ENCODE assay signal across 19 cellular contexts in the genomic region with DNA sequence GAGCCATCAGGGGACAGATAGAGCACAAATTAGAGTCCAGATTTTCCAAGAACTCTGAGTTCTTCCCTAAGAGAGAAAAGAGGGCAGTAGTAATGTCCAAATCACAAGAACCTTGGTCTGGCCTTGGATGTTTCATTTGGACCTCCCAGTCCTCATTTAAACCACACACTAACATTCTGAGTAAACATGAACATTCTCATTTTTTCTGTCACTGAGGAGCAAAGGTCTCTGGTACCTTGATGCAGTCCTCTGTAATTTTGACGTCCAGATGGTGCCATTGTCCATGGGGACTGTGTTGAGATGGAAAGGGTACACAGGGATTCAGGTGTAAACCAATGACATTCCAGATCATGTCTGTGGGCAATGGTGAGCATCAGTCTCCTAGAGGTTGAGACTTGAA.
DNase-seq lines count a peak whose midpoint lies in the region; ATAC-seq, FAIRE-seq and TF ChIP-seq lines count a peak whose summit lies in the region.
"Had no signal": no experiment of that assay in that cellular context is flagged by ENCODE, and none has a peak within 500 bp of the region (broad histone marks: within the 10 kb centered on the region; RNA-seq: fewer than 3 reads in every experiment).

No MANE protein-coding gene starts in this region.

- H3K9me3 ChIP-seq in A549, result no peaks in the 10 kb centered on the region
- H3K9me3 ChIP-seq in mesenchymal stem cell (ENCODE audit: control insufficient read depth, low read length), result no peaks in the 10 kb centered on the region
- no peaks in the 10 kb centered on the region for H3K9me3 ChIP-seq in skeletal muscle tissue (ENCODE audit: control insufficient read depth in 3 of 3, low read length in 3 of 3)
- H3K9me3 ChIP-seq: SJSA1 had no signal

- no peak overlapping the region for H2BK15ac ChIP-seq in mesenchymal stem cell (ENCODE audit: low read depth, poor library complexity, severe bottlenecking)

- CTCF ChIA-PET in A549 (lab: Yijun Ruan, JAX), result interaction anchor here (0.8 to 6.4 kb wide), 11 partner anchors 8 to 670 kb away, joined by 3 to 51 read pairs (median 10); no protein-coding TSS in a partner anchor

- H3K36me3 ChIP-seq in mesenchymal stem cell (ENCODE audit: control insufficient read depth in 1 of 2, insufficient read depth in 2 of 2, low read depth in 1 of 2, low read length in 2 of 2), result no peaks in the 10 kb centered on the region
- H3K36me3 ChIP-seq in skeletal muscle tissue (ENCODE audit: control insufficient read depth in 3 of 3, insufficient read depth in 3 of 3, low read length in 3 of 3), result no peaks in the 10 kb centered on the region
- H3K36me3 ChIP-seq: SJSA1 had no signal

- DNase-seq in A549 (ENCODE audit: low read depth in 1 of 2, low spot score in 1 of 2) (no peak), mesenchymal stem cell (no peak), NCI-H2029 treated with DMSO at 0.1 percent for 48 hours (lab: John Stamatoyannopoulos, UW) (no peak), dorsolateral prefrontal cortex (no peak)
- DNase-seq: C1 segment of cervical spinal cord; CD8-positive, alpha-beta memory T cell; NCI-H1436; NCI-H1930; NCI-H345; NCI-H524 treated with DMSO at 0.1 percent for 48 hours had no signal

- H3K9ac ChIP-seq in mesenchymal stem cell (ENCODE audit: low read length) (peak overlapping the region; percentile 85), skeletal muscle tissue (ENCODE audit: low read depth in 1 of 3, low read length in 3 of 3) (no peak overlapping the region)

- peaks cover 0 to 5% of the 10 kb centered on the region in 2 experiments for H3K27me3 ChIP-seq in mesenchymal stem cell (ENCODE audit: control insufficient read depth in 1 of 2, insufficient read depth in 1 of 2, low read length in 2 of 2)
- no peaks in the 10 kb centered on the region for H3K27me3 ChIP-seq in skeletal muscle tissue (ENCODE audit: control insufficient read depth in 3 of 3, insufficient read depth in 3 of 3, low read length in 3 of 3)
- H3K27me3 ChIP-seq in dorsolateral prefrontal cortex, result no peaks in the 10 kb centered on the region
- H3K27me3 ChIP-seq: SJSA1 had no signal

- ATAC-seq in A549, result no peak
- ATAC-seq in HG02610 (IDR thresholded peaks at IDR 0.05; ENCODE audit: unreplicated experiment), result peak; percentile 7
- no peak for ATAC-seq in GM21529 (IDR thresholded peaks at IDR 0.05; ENCODE audit: unreplicated experiment)
- ATAC-seq: Panc1 had no signal

- POLR2A ChIA-PET in A549 (lab: Yijun Ruan, JAX), result no interaction called here

- TF ChIP-seq RAD21 in A549 (conservative IDR thresholded peaks at IDR 0.05 in 1 of 2, IDR thresholded peaks at IDR 0.05 in 1 of 2), result no peak

- peaks cover 16% of the 10 kb centered on the region for H3K4me1 ChIP-seq in A549
- H3K4me1 ChIP-seq in mesenchymal stem cell (ENCODE audit: control insufficient read depth, insufficient read depth, low read depth, low read length), result no peaks in the 10 kb centered on the region
- peaks cover 0 to 6% (median 0%) of the 10 kb centered on the region in 3 donors for H3K4me1 ChIP-seq in skeletal muscle tissue (ENCODE audit: control insufficient read depth in 3 of 3, insufficient read depth in 3 of 3, low read length in 3 of 3)

- intact Hi-C loops in dorsolateral prefrontal cortex (cut with DNase I), result loop anchor here (5.0 to 10.0 kb wide), 5 partner anchors 286 to 671 kb away; no protein-coding TSS in a partner anchor

- no peak overlapping the region for H3K14ac ChIP-seq in mesenchymal stem cell (ENCODE audit: low read length in 2 of 2)

- no peak overlapping the region for H3K23ac ChIP-seq in mesenchymal stem cell (ENCODE audit: low read length in 2 of 2)

- no peak for FAIRE-seq in A549 (lab: Jason Lieb, UNC)
- FAIRE-seq: D721Med, GM12892, GM18507 had no signal

- H4K91ac ChIP-seq in mesenchymal stem cell (ENCODE audit: low read length), result no peak overlapping the region

- 17% methylated on average over 1 of the region's 1 CpG for WGBS in A549 (ENCODE audit: missing lambda C conversion rate)
- 46% methylated on average over 1 of the region's 1 CpG for WGBS in mesenchymal stem cell

- H2AFZ ChIP-seq in mesenchymal stem cell (ENCODE audit: low read depth, low read length), result no peak overlapping the region

- H3K18ac ChIP-seq in mesenchymal stem cell (ENCODE audit: low read depth in 1 of 2, low read length in 2 of 2), result no peak overlapping the region

- no peak overlapping the region for H3K4me3 ChIP-seq in A549
- no peak overlapping the region for H3K4me3 ChIP-seq in mesenchymal stem cell (ENCODE audit: insufficient read depth in 1 of 2, low read depth in 1 of 2, low read length in 2 of 2)
- H3K4me3 ChIP-seq in skeletal muscle tissue (ENCODE audit: low read length in 3 of 3), result no peak overlapping the region
- no peak overlapping the region for H3K4me3 ChIP-seq in dorsolateral prefrontal cortex
- H3K4me3 ChIP-seq: SJSA1 had no signal

- H3K27ac ChIP-seq in A549 (peak overlapping the region in 1 of 2 experiments; percentile 19; a peak in 3 of 6 replicates), mesenchymal stem cell (ENCODE audit: low read length, poor library complexity, severe bottlenecking) (no peak overlapping the region), skeletal muscle tissue (ENCODE audit: low read depth, low read length) (peak overlapping the region; percentile 43), dorsolateral prefrontal cortex (peak overlapping the region in 26 of 59 donors; percentile 2 to 80 (median 30))
- H3K27ac ChIP-seq: HL-60, SJSA1 had no signal

- no peak overlapping the region for H2BK12ac ChIP-seq in mesenchymal stem cell (ENCODE audit: low read length in 2 of 2)

- no peak for TF ChIP-seq EP300 in A549 (IDR thresholded peaks at IDR 0.05)

- no peak overlapping the region for H2BK5ac ChIP-seq in mesenchymal stem cell (ENCODE audit: low read depth, low read length, poor library complexity, severe bottlenecking)

- no peak for TF ChIP-seq POLR2A in A549 (IDR thresholded peaks at IDR 0.05; ENCODE audit: low read length)

- no peaks in the 10 kb centered on the region for H3K79me1 ChIP-seq in mesenchymal stem cell (replicated peaks; ENCODE audit: low read length, poor library complexity, severe bottlenecking)

- no peak overlapping the region for H2AK5ac ChIP-seq in mesenchymal stem cell (ENCODE audit: low read length, severe bottlenecking)

- H3K4ac ChIP-seq in mesenchymal stem cell (ENCODE audit: low read depth in 1 of 2, low read length in 2 of 2), result no peak overlapping the region

- TF ChIP-seq CTCF in A549 (IDR thresholded peaks at IDR 0.05) (no peak), dorsolateral prefrontal cortex (IDR thresholded peaks at IDR 0.05 in 54 of 56, conservative IDR thresholded peaks at IDR 0.05 in 2 of 56; ENCODE audit: low read depth in 1 of 56, partially characterized antibody in 56 of 56) (no peak)

- H4K8ac ChIP-seq in mesenchymal stem cell (ENCODE audit: low read length), result no peak overlapping the region

- H2BK120ac ChIP-seq in mesenchymal stem cell (ENCODE audit: low read depth, low read length), result no peak overlapping the region

- H3K4me2 ChIP-seq in A549 (peak overlapping the region; percentile 23), mesenchymal stem cell (ENCODE audit: low read length, poor library complexity, severe bottlenecking) (no peak overlapping the region)

TF ChIP-seq in A549, 52 proteins besides CTCF, POLR2A, EP300 and RAD21 (continues in another document):
- TF ChIP-seq RFX5 (IDR thresholded peaks at IDR 0.05) (no peak), PHF8 (IDR thresholded peaks at IDR 0.05; ENCODE audit: borderline replicate concordance, low read depth) (no peak), FOSB (CRISPR knock-in tag; IDR thresholded peaks at IDR 0.05) (no peak), JUN (IDR thresholded peaks at IDR 0.05) (no peak), HOXB5 (CRISPR knock-in tag; IDR thresholded peaks at IDR 0.05) (no peak), NPAS2 (CRISPR knock-in tag; IDR thresholded peaks at IDR 0.05; ENCODE audit: borderline replicate concordance) (no peak), ZC3H11A (IDR thresholded peaks at IDR 0.05) (no peak), CBX2 (IDR thresholded peaks at IDR 0.05; ENCODE audit: borderline replicate concordance, low read depth) (no peak), RCOR1 (IDR thresholded peaks at IDR 0.05; ENCODE audit: low read depth, low read length) (no peak), HDAC2 (IDR thresholded peaks at IDR 0.05) (no peak), EHF (CRISPR knock-in tag; IDR thresholded peaks at IDR 0.05) (no peak), HEYL (CRISPR knock-in tag; IDR thresholded peaks at IDR 0.05) (no peak), TFCP2L1 (CRISPR knock-in tag; IDR thresholded peaks at IDR 0.05) (no peak), KDM1A (IDR thresholded peaks at IDR 0.05; ENCODE audit: low read depth) (no peak)
- TF ChIP-seq, protein P1, sequence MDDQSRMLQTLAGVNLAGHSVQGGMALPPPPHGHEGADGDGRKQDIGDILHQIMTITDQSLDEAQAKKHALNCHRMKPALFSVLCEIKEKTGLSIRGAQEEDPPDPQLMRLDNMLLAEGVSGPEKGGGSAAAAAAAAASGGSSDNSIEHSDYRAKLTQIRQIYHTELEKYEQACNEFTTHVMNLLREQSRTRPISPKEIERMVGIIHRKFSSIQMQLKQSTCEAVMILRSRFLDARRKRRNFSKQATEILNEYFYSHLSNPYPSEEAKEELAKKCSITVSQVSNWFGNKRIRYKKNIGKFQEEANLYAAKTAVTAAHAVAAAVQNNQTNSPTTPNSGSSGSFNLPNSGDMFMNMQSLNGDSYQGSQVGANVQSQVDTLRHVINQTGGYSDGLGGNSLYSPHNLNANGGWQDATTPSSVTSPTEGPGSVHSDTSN (IDR thresholded peaks at IDR 0.05), result no peak
- TF ChIP-seq, protein P2, sequence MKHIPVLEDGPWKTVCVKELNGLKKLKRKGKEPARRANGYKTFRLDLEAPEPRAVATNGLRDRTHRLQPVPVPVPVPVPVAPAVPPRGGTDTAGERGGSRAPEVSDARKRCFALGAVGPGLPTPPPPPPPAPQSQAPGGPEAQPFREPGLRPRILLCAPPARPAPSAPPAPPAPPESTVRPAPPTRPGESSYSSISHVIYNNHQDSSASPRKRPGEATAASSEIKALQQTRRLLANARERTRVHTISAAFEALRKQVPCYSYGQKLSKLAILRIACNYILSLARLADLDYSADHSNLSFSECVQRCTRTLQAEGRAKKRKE (CRISPR knock-in tag; IDR thresholded peaks at IDR 0.05; ENCODE audit: low read depth), result no peak
